ENCODE assay signal across 1 cellular context in the genomic region with DNA sequence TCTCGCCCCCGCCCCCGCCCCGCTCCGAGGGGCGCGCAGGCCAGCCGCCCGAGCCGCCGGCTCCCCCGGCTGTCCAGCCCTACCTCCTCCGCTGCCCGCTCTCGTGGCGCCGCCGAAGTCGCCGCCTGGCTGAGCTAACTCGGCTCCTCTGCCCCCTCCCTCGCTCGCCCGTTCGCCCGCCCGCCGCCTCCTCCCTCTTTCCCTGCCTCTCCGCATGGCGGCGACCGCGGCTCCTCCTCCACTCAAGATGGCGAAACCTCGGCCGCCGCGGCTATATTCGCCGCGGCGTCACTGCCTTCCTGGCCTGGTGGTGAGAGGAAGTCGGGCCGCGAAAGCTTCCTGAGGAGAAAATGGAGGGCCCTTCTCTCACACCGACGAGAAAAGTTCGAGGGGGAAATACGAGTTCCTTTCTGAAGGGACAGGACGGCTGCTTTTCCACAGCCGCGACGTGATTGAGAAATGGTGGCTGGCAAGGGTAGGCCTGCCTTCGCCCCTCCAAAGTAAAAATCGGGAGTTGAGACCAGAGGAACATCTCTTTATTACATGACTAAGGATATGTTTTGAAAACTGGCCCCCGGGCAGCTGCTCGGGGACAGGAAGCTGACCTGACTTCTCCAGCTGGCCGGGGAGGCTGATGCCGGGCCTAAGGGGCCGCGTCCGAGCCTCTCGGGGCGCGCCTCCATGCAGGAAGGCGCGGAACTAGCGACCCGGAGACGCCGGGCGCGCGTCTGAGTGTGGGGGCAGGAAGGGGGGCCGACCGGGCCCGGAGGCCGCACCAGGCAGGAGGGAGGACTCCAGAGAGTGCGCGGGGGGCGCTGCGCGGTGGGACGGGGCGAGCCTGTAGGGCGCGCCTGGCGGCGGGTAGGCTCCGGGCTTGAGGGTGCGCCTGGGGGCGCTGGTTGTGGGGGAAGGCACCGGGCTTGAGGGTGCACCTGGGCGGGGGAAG.
A peak's percentile ranks its signal among the peaks of the same experiment; 100 is the strongest.
TF ChIP-seq lines count a peak whose summit lies in the region.

A gene with protein sequence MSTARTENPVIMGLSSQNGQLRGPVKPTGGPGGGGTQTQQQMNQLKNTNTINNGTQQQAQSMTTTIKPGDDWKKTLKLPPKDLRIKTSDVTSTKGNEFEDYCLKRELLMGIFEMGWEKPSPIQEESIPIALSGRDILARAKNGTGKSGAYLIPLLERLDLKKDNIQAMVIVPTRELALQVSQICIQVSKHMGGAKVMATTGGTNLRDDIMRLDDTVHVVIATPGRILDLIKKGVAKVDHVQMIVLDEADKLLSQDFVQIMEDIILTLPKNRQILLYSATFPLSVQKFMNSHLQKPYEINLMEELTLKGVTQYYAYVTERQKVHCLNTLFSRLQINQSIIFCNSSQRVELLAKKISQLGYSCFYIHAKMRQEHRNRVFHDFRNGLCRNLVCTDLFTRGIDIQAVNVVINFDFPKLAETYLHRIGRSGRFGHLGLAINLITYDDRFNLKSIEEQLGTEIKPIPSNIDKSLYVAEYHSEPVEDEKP (minus strand): TSS at position 150 of the 946 bp plus-strand sequence. CDS start 4,913 bp downstream, outside the sequence.

TF ChIP-seq in K562, 482 proteins besides CTCF, POLR2A, EP300 and RAD21 (continued from another document and continues in another):
- TF ChIP-seq ZNF197 (CRISPR knock-in tag; IDR thresholded peaks at IDR 0.05; ENCODE audit: low read depth): 0 out of 2 replicates have a peak, but pooled peaks have one; percentile 63
- peak; percentile 26; the same call in 1 of the 2 replicates for TF ChIP-seq LCOR (CRISPR knock-in tag; IDR thresholded peaks at IDR 0.05)
- no peak for TF ChIP-seq MEIS2 (IDR thresholded peaks at IDR 0.05; ENCODE audit: partially characterized antibody)
- TF ChIP-seq CHCHD3 (CRISPR knock-in tag; IDR thresholded peaks at IDR 0.05): no peak
- TF ChIP-seq RBM17 (IDR thresholded peaks at IDR 0.05; ENCODE audit: borderline replicate concordance, low read depth, low read length): no peak
- TF ChIP-seq HDAC3 (IDR thresholded peaks at IDR 0.05; ENCODE audit: borderline replicate concordance, partially characterized antibody): peak; percentile 50
- no peak for TF ChIP-seq ZKSCAN8 (CRISPR knock-in tag; IDR thresholded peaks at IDR 0.05)
- TF ChIP-seq ZNF408 (CRISPR knock-in tag; IDR thresholded peaks at IDR 0.05; ENCODE audit: low read depth): no peak
- TF ChIP-seq TSC22D4 (tag; IDR thresholded peaks at IDR 0.05): no peak
- no peak for TF ChIP-seq SMARCB1 (IDR thresholded peaks at IDR 0.05; ENCODE audit: insufficient read length, low read depth)
- no peak for TF ChIP-seq MYBL2 (IDR thresholded peaks at IDR 0.05; ENCODE audit: low read depth)
- no peak for TF ChIP-seq MYBL2 (CRISPR knock-in tag; IDR thresholded peaks at IDR 0.05; ENCODE audit: borderline replicate concordance)
- peak; percentile 82 for TF ChIP-seq POLR2B (IDR thresholded peaks at IDR 0.05; ENCODE audit: low read depth, partially characterized antibody)
- TF ChIP-seq, protein P1, sequence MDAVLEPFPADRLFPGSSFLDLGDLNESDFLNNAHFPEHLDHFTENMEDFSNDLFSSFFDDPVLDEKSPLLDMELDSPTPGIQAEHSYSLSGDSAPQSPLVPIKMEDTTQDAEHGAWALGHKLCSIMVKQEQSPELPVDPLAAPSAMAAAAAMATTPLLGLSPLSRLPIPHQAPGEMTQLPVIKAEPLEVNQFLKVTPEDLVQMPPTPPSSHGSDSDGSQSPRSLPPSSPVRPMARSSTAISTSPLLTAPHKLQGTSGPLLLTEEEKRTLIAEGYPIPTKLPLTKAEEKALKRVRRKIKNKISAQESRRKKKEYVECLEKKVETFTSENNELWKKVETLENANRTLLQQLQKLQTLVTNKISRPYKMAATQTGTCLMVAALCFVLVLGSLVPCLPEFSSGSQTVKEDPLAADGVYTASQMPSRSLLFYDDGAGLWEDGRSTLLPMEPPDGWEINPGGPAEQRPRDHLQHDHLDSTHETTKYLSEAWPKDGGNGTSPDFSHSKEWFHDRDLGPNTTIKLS (IDR thresholded peaks at IDR 0.05; ENCODE audit: borderline replicate concordance, low read depth): peak; percentile 41; the same call in 1 of the 2 replicates
- TF ChIP-seq KLF16 (IDR thresholded peaks at IDR 0.05): no peak
- no peak for TF ChIP-seq NR2C2 (CRISPR knock-in tag; IDR thresholded peaks at IDR 0.05)
- peak; percentile 64 for TF ChIP-seq NR2C2 (tag; IDR thresholded peaks at IDR 0.05)
- TF ChIP-seq FIP1L1 (IDR thresholded peaks at IDR 0.05; ENCODE audit: low read depth, low read length, poor library complexity, severe bottlenecking): peak; percentile 8
- TF ChIP-seq, protein P2, sequence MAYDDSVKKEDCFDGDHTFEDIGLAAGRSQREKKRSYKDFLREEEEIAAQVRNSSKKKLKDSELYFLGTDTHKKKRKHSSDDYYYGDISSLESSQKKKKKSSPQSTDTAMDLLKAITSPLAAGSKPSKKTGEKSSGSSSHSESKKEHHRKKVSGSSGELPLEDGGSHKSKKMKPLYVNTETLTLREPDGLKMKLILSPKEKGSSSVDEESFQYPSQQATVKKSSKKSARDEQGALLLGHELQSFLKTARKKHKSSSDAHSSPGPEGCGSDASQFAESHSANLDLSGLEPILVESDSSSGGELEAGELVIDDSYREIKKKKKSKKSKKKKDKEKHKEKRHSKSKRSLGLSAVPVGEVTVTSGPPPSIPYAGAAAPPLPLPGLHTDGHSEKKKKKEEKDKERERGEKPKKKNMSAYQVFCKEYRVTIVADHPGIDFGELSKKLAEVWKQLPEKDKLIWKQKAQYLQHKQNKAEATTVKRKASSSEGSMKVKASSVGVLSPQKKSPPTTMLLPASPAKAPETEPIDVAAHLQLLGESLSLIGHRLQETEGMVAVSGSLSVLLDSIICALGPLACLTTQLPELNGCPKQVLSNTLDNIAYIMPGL (CRISPR knock-in tag; IDR thresholded peaks at IDR 0.05): peak; percentile 68; the same call in 1 of the 2 replicates
- TF ChIP-seq POLR2AphosphoS5 (IDR thresholded peaks at IDR 0.05; ENCODE audit: control insufficient read depth, insufficient read depth, low read depth, low read length): peak; percentile 62
- TF ChIP-seq ZFPM2 (CRISPR knock-in tag; IDR thresholded peaks at IDR 0.05): no peak
- TF ChIP-seq ZNF707 (CRISPR knock-in tag; conservative IDR thresholded peaks at IDR 0.05): no peak; the same call in 1 of the 2 replicates
- TF ChIP-seq CBX8 (IDR thresholded peaks at IDR 0.05; ENCODE audit: borderline replicate concordance, extremely low read depth, low read depth, low read length, poor library complexity, severe bottlenecking): no peak
- TF ChIP-seq MYNN (IDR thresholded peaks at IDR 0.05): peak; percentile 42; the same call in 1 of the 2 replicates
- no peak for TF ChIP-seq MYNN (CRISPR knock-in tag; IDR thresholded peaks at IDR 0.05)
- peak; percentile 83 for TF ChIP-seq ZFX (CRISPR knock-in tag; IDR thresholded peaks at IDR 0.05)
- no peak for TF ChIP-seq USF2 (CRISPR knock-in tag; IDR thresholded peaks at IDR 0.05)
- peak; percentile 31; the same call in 1 of the 2 replicates for TF ChIP-seq ZNF239 (CRISPR knock-in tag; IDR thresholded peaks at IDR 0.05)
- TF ChIP-seq, protein P3, sequence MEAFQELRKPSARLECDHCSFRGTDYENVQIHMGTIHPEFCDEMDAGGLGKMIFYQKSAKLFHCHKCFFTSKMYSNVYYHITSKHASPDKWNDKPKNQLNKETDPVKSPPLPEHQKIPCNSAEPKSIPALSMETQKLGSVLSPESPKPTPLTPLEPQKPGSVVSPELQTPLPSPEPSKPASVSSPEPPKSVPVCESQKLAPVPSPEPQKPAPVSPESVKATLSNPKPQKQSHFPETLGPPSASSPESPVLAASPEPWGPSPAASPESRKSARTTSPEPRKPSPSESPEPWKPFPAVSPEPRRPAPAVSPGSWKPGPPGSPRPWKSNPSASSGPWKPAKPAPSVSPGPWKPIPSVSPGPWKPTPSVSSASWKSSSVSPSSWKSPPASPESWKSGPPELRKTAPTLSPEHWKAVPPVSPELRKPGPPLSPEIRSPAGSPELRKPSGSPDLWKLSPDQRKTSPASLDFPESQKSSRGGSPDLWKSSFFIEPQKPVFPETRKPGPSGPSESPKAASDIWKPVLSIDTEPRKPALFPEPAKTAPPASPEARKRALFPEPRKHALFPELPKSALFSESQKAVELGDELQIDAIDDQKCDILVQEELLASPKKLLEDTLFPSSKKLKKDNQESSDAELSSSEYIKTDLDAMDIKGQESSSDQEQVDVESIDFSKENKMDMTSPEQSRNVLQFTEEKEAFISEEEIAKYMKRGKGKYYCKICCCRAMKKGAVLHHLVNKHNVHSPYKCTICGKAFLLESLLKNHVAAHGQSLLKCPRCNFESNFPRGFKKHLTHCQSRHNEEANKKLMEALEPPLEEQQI (IDR thresholded peaks at IDR 0.05): no peak
- 0 out of 2 replicates have a peak, but pooled peaks have one; percentile 13 for TF ChIP-seq DPF2 (IDR thresholded peaks at IDR 0.05)
- no peak for TF ChIP-seq ZNF41 (CRISPR knock-in tag; conservative IDR thresholded peaks at IDR 0.05)
- no peak for TF ChIP-seq MAFF (IDR thresholded peaks at IDR 0.05; ENCODE audit: low read length)
- TF ChIP-seq ARID2 (IDR thresholded peaks at IDR 0.05): no peak
- peak; percentile 36 to 62 for TF ChIP-seq MNT (conservative IDR thresholded peaks at IDR 0.05)
- no peak for TF ChIP-seq ZNF75A (CRISPR knock-in tag; IDR thresholded peaks at IDR 0.05)
- TF ChIP-seq GABPB2 (CRISPR knock-in tag; conservative IDR thresholded peaks at IDR 0.05): no peak
- TF ChIP-seq SIX5 (IDR thresholded peaks at IDR 0.05; ENCODE audit: borderline replicate concordance in 1 of 2, insufficient read depth in 1 of 2, low read depth in 1 of 2, low read length in 2 of 2): no peak
- no peak for TF ChIP-seq NKRF (IDR thresholded peaks at IDR 0.05; ENCODE audit: borderline replicate concordance)
- no peak for TF ChIP-seq BRF2 (IDR thresholded peaks at IDR 0.05; ENCODE audit: borderline replicate concordance, insufficient read depth, insufficient read length)
- TF ChIP-seq, protein P4, sequence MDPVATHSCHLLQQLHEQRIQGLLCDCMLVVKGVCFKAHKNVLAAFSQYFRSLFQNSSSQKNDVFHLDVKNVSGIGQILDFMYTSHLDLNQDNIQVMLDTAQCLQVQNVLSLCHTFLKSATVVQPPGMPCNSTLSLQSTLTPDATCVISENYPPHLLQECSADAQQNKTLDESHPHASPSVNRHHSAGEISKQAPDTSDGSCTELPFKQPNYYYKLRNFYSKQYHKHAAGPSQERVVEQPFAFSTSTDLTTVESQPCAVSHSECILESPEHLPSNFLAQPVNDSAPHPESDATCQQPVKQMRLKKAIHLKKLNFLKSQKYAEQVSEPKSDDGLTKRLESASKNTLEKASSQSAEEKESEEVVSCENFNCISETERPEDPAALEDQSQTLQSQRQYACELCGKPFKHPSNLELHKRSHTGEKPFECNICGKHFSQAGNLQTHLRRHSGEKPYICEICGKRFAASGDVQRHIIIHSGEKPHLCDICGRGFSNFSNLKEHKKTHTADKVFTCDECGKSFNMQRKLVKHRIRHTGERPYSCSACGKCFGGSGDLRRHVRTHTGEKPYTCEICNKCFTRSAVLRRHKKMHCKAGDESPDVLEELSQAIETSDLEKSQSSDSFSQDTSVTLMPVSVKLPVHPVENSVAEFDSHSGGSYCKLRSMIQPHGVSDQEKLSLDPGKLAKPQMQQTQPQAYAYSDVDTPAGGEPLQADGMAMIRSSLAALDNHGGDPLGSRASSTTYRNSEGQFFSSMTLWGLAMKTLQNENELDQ (CRISPR knock-in tag; IDR thresholded peaks at IDR 0.05; ENCODE audit: borderline replicate concordance): no peak
